ENCODE assay signal across 12 cellular contexts in the genomic region with DNA sequence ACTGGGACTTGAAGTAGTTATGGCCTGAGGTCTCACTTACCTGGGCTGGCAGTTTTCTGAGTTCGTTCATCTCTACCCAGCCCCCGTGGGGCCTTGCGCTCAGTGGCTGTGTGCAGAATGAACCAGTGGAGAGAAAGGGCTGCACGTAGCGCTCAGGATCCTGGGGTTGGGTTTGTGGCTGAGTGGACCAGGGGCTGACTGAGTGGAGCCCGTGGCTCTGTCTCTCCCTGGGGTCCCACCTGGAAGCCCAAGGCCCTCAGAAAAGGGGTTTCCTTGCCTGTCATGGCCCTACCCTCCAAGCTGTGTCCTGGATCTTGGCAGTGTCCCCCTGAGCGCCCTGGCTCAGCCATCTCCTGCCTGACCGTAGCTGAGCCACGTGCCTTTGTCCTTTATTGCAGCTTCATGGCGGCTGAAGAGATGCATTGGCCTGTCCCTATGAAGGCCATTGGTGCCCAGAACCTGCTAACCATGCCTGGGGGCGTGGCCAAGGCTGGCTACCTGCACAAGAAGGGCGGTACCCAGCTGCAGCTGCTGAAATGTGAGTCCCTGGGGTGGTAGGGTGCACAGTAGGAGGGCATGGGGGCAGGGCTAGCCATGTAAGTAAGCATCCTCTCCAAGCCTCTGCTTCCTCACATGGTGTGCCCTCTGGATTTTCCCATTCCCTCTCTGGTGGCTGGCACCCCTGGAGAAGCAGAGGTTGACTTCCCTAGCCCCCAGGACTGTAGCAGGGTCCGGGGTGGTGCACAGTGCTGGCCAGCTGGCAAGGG. TPM values are rescaled to one million over a fixed set of nuclear protein-coding genes. Genes with fewer than 3 reads are reported as not detected.
DNase-seq lines count a peak whose midpoint lies in the region; ATAC-seq and TF ChIP-seq lines count a peak whose summit lies in the region.
"Had no signal": no experiment of that assay in that cellular context is flagged by ENCODE, and none has a peak within 500 bp of the region (broad histone marks: within the 10 kb centered on the region; RNA-seq: fewer than 3 reads in every experiment).

No MANE protein-coding gene starts in this region.

- no peaks in the 10 kb centered on the region for H3K27me3 Mint-ChIP-seq in activated naive CD8-positive, alpha-beta T cell
- H3K27me3 Mint-ChIP-seq in activated naive CD8-positive, alpha-beta T cell treated with anti-CD3 and anti-CD28 coated beads for 36 hours = no peaks in the 10 kb centered on the region

- H3K4me3 Mint-ChIP-seq in activated naive CD8-positive, alpha-beta T cell = peak overlapping the region; percentile 27
- no peak overlapping the region for H3K4me3 Mint-ChIP-seq in activated naive CD8-positive, alpha-beta T cell treated with anti-CD3 and anti-CD28 coated beads for 36 hours
- H3K4me3 Mint-ChIP-seq: HFFc6 had no signal

- peaks cover 27% of the 10 kb centered on the region for H3K4me1 Mint-ChIP-seq in activated naive CD8-positive, alpha-beta T cell (ENCODE audit: low read depth)
- peaks cover 21% of the 10 kb centered on the region for H3K4me1 Mint-ChIP-seq in activated naive CD8-positive, alpha-beta T cell treated with anti-CD3 and anti-CD28 coated beads for 36 hours

- ATAC-seq in psoas muscle = no peak

- intact Hi-C loops in left ventricle myocardium inferior (cut with micrococcal nuclease) = no loop called here
- intact Hi-C loops in psoas muscle (cut with DNase I) = no loop called here

- H3K4me3 ChIP-seq in left ventricle myocardium inferior = no peak overlapping the region
- no peak overlapping the region for H3K4me3 ChIP-seq in psoas muscle

- no peak overlapping the region for H3K27ac Mint-ChIP-seq in activated naive CD8-positive, alpha-beta T cell
- no peak overlapping the region for H3K27ac Mint-ChIP-seq in activated naive CD8-positive, alpha-beta T cell treated with anti-CD3 and anti-CD28 coated beads for 36 hours
- H3K27ac Mint-ChIP-seq: HFFc6 had no signal

- no peaks in the 10 kb centered on the region for H3K9me3 Mint-ChIP-seq in activated naive CD8-positive, alpha-beta T cell (ENCODE audit: low read depth)
- no peaks in the 10 kb centered on the region for H3K9me3 Mint-ChIP-seq in activated naive CD8-positive, alpha-beta T cell treated with anti-CD3 and anti-CD28 coated beads for 36 hours

- TF ChIP-seq CTCF in left ventricle myocardium inferior (IDR thresholded peaks at IDR 0.05; ENCODE audit: borderline replicate concordance) (no peak), psoas muscle (IDR thresholded peaks at IDR 0.05) (no peak)

- H3K36me3 Mint-ChIP-seq in activated naive CD8-positive, alpha-beta T cell = peaks cover 4% of the 10 kb centered on the region
- H3K36me3 Mint-ChIP-seq in activated naive CD8-positive, alpha-beta T cell treated with anti-CD3 and anti-CD28 coated beads for 36 hours = peaks cover 33% of the 10 kb centered on the region

- DNase-seq in activated naive CD8-positive, alpha-beta T cell treated with anti-CD3 and anti-CD28 coated beads for 36 hours = no peak
- DNase-seq in NCI-H146 treated with DMSO at 0.1 percent for 48 hours (lab: John Stamatoyannopoulos, UW; ENCODE audit: unreplicated experiment) = peak; percentile 62
- DNase-seq in left ventricle myocardium inferior = peak; percentile 11
- peak; percentile 9 to 42 for DNase-seq in psoas muscle
- DNase-seq in NCI-H226 = no peak
- no peak for DNase-seq in NCI-H1105 treated with DMSO at 0.1 percent for 48 hours (lab: John Stamatoyannopoulos, UW)
- no peak for DNase-seq in DMS153 (lab: John Stamatoyannopoulos, UW)
- DNase-seq: caudate nucleus, DMS79 treated with DMSO at 0.1 percent for 48 hours, HFFc6, SK-N-SH had no signal

- H3K36me3 ChIP-seq in left ventricle myocardium inferior = peaks cover 35% of the 10 kb centered on the region
- H3K36me3 ChIP-seq in psoas muscle (ENCODE audit: insufficient read depth in 1 of 2, low read depth in 1 of 2) = peaks cover 2 to 35% of the 10 kb centered on the region in 2 donors

- H3K9me3 ChIP-seq in left ventricle myocardium inferior (replicated peaks) = peaks cover 10% of the 10 kb centered on the region
- no peaks in the 10 kb centered on the region for H3K9me3 ChIP-seq in psoas muscle

- WGBS in psoas muscle, 3 donors = 85 to 88% (median 86%) methylated on average over 13 of the region's 13 CpGs

- H3K27ac ChIP-seq in left ventricle myocardium inferior (replicated peaks) (no peak overlapping the region), psoas muscle (no peak overlapping the region)

- H3K27me3 ChIP-seq in left ventricle myocardium inferior (ENCODE audit: low read depth) (no peaks in the 10 kb centered on the region), psoas muscle (ENCODE audit: insufficient read depth in 3 of 3, low read length in 2 of 3) (no peaks in the 10 kb centered on the region)

- H3K4me1 ChIP-seq in left ventricle myocardium inferior (peaks cover 42% of the 10 kb centered on the region), psoas muscle (peaks cover 6% of the 10 kb centered on the region)

RNA-seq across cellular contexts. Expression of a gene that starts 23.2 kb away (rescaled TPM):
- total RNA-seq in activated naive CD8-positive, alpha-beta T cell treated with anti-CD3 and anti-CD28 coated beads for 36 hours = 100 to 1,000 TPM; 136 TPM
- total RNA-seq in left ventricle myocardium inferior = 212 TPM
- total RNA-seq in psoas muscle = 100 to 1,000 TPM; 163 to 214 (median 187) TPM
- polyA plus RNA-seq in psoas muscle = 100 to 1,000 TPM; 124 to 224 (median 126) TPM

RNA-seq across cellular contexts. Expression of a gene that starts 27.5 kb away (rescaled TPM):
- total RNA-seq in activated naive CD8-positive, alpha-beta T cell treated with anti-CD3 and anti-CD28 coated beads for 36 hours = 10 to 100 TPM; 72.2 to 74.1 TPM
- total RNA-seq in left ventricle myocardium inferior (24.7 TPM), psoas muscle (10 to 100 TPM; 12.4 to 18.1 (median 13.9) TPM)
- 10 to 100 TPM in 1 of 3 donors, 1 to 10 TPM in 2; 7.1 to 13.1 (median 8.0) TPM for polyA plus RNA-seq in psoas muscle

Comparison
In these comparisons a context has a peak if more than half of its experiments do, and no peak if none do; other contexts are left out.
1. DNase-seq: peak in NCI-H146 treated with DMSO at 0.1 percent for 48 hours (single experiment), left ventricle myocardium inferior (single experiment) and psoas muscle (2 of 2); none in activated naive CD8-positive, alpha-beta T cell treated with anti-CD3 and anti-CD28 coated beads for 36 hours (single experiment), NCI-H226 (single experiment), NCI-H1105 treated with DMSO at 0.1 percent for 48 hours (single experiment) and DMS153 (single experiment).